ENCODE assay signal across 20 cellular contexts in genomic region chr3:128338536-128339400, GRCh38.
A peak's percentile ranks its signal among the peaks of the same experiment; 100 is the strongest.
DNase-seq lines count a peak whose midpoint lies in the region; ATAC-seq and TF ChIP-seq lines count a peak whose summit lies in the region.
"Had no signal": no experiment of that assay in that cellular context is flagged by ENCODE, and none has a peak within 500 bp of the region (broad histone marks: within the 10 kb centered on the region; RNA-seq: fewer than 3 reads in every experiment).

No MANE protein-coding gene starts in this region.

- H3K4ac ChIP-seq in trophoblast cell (ENCODE audit: low read depth, low read length), result no peak overlapping the region

- peaks cover 0 to 11% of the 10 kb centered on the region in 2 experiments; a peak in 1 of 3 replicates for H3K36me3 ChIP-seq in HEK293 (ENCODE audit: control insufficient read depth in 2 of 2, insufficient read depth in 1 of 2, low read length in 2 of 2)
- no peaks in the 10 kb centered on the region for H3K36me3 ChIP-seq in PC-9 (ENCODE audit: low read depth)
- H3K36me3 ChIP-seq in trophoblast cell (ENCODE audit: control insufficient read depth in 1 of 2, insufficient read depth in 2 of 2, low read length in 2 of 2), result peaks cover 4% of the 10 kb centered on the region in 2 experiments
- H3K36me3 ChIP-seq: colonic mucosa had no signal

- H3K4me1 Mint-ChIP-seq in CD14-positive monocyte, result no peaks in the 10 kb centered on the region
- peaks cover 8% of the 10 kb centered on the region for H3K4me1 Mint-ChIP-seq in stimulated activated naive CD8-positive, alpha-beta T cell treated with anti-CD3 and anti-CD28 coated beads, Interleukin-15, amount 100 ng/mL, for 72 hours
- H3K4me1 Mint-ChIP-seq: activated naive CD4-positive, alpha-beta T cell treated with anti-CD3 and anti-CD28 coated beads, Interleukin-2, amount 50 U/mL, for 24 hours had no signal

- ATAC-seq in stimulated activated naive CD8-positive, alpha-beta T cell treated with anti-CD3 and anti-CD28 coated beads, Interleukin-15, amount 100 ng/mL, for 72 hours, result no peak
- no peak for ATAC-seq in GM21576 (IDR thresholded peaks at IDR 0.05; ENCODE audit: unreplicated experiment)
- ATAC-seq: foreskin keratinocyte, left cardiac atrium had no signal

- no peak overlapping the region for H2AFZ ChIP-seq in PC-9
- no peak overlapping the region for H2AFZ ChIP-seq in trophoblast cell (ENCODE audit: insufficient read depth, low read length, poor library complexity)

- no peak overlapping the region for H3K4me3 Mint-ChIP-seq in CD14-positive monocyte
- H3K4me3 Mint-ChIP-seq in stimulated activated naive CD8-positive, alpha-beta T cell treated with anti-CD3 and anti-CD28 coated beads, Interleukin-15, amount 100 ng/mL, for 72 hours, result no peak overlapping the region
- H3K4me3 Mint-ChIP-seq: activated naive CD4-positive, alpha-beta T cell treated with anti-CD3 and anti-CD28 coated beads, Interleukin-2, amount 50 U/mL, for 24 hours had no signal

- no peaks in the 10 kb centered on the region for H3K79me2 ChIP-seq in PC-9 (ENCODE audit: low read depth)
- H3K79me2 ChIP-seq in trophoblast cell (ENCODE audit: control insufficient read depth, insufficient read depth, low read length, poor library complexity), result peaks cover 4% of the 10 kb centered on the region

- peak overlapping the region; percentile 21 for H3K14ac ChIP-seq in trophoblast cell (ENCODE audit: low read length)

- whole genome bisulfite sequencing in trophoblast cell (ENCODE audit: extremely low coverage, insufficient coverage, insufficient read length), result no CpG with 5 or more reads among the region's 14 CpGs

- H3K36me3 Mint-ChIP-seq in CD14-positive monocyte, result peaks cover 50 to 54% of the 10 kb centered on the region in 2 donors

- no peak overlapping the region for H3K4me2 ChIP-seq in PC-9
- peak overlapping the region; percentile 8 for H3K4me2 ChIP-seq in trophoblast cell (ENCODE audit: low read length)

- peak overlapping the region; percentile 39 for H3K18ac ChIP-seq in trophoblast cell (ENCODE audit: low read length)

- CTCF ChIA-PET in HEK293 (lab: Yijun Ruan, JAX) (no interaction called here), PC-9 (lab: Charles Lee) (no interaction called here)

- peak overlapping the region; percentile 2 for H2BK12ac ChIP-seq in trophoblast cell (ENCODE audit: low read length)

- POLR2A ChIA-PET in HEK293 (lab: Yijun Ruan, JAX) (no interaction called here), PC-9 (lab: Charles Lee; ENCODE audit: unreplicated experiment) (interaction anchor here (0.5 kb wide), 1 partner anchor 64 kb away, joined by 5 read pairs; no protein-coding TSS in a partner anchor)

- H3F3A ChIP-seq in PC-9 (ENCODE audit: insufficient read depth, low read depth), result no peaks in the 10 kb centered on the region; the same call in 1 of the 2 replicates

- no peaks in the 10 kb centered on the region for H3K9me2 ChIP-seq in PC-9 (ENCODE audit: insufficient read depth)

- H4K8ac ChIP-seq in trophoblast cell (ENCODE audit: low read depth, low read length), result no peak overlapping the region

- no TSS peak for BruUV-seq in PC-9 (replicated peaks; lab: Mats Ljungman, UMichigan)

- TF ChIP-seq CTCF in CD14-positive monocyte (IDR thresholded peaks at IDR 0.05) (no peak), HEK293 (tag by site-specific recombination; IDR thresholded peaks at IDR 0.05) (no peak), PC-9 (conservative IDR thresholded peaks at IDR 0.05) (no peak)

- peak overlapping the region; percentile 14 for H2BK5ac ChIP-seq in trophoblast cell (ENCODE audit: low read depth, low read length, poor library complexity)

- H3K4me1 ChIP-seq in HEK293 (ENCODE audit: control insufficient read depth, insufficient read depth, low read length) (peaks cover 8% of the 10 kb centered on the region; the same call in 1 of the 2 replicates), PC-9 (replicated peaks; ENCODE audit: insufficient read depth) (peaks cover 34% of the 10 kb centered on the region), trophoblast cell (ENCODE audit: control insufficient read depth in 1 of 2, insufficient read depth in 2 of 2, low read length in 2 of 2) (peaks cover 30 to 42% of the 10 kb centered on the region in 2 experiments)
- H3K4me1 ChIP-seq: colonic mucosa had no signal

- H3K79me1 ChIP-seq in trophoblast cell (ENCODE audit: low read length), result peaks cover 21% of the 10 kb centered on the region

- H3K4me3 ChIP-seq in HEK293 (ENCODE audit: low read depth, low read length), result no peak overlapping the region
- no peak overlapping the region for H3K4me3 ChIP-seq in PC-9
- H3K4me3 ChIP-seq in trophoblast cell (ENCODE audit: low read depth, low read length), result no peak overlapping the region
- H3K4me3 ChIP-seq: colonic mucosa, mucosa of descending colon, thoracic aorta had no signal

- no peak overlapping the region for H3K23ac ChIP-seq in trophoblast cell (ENCODE audit: low read length)

- H4K12ac ChIP-seq in trophoblast cell (ENCODE audit: low read depth, low read length), result no peak overlapping the region

- H3K27ac Mint-ChIP-seq in CD14-positive monocyte, result peak overlapping the region in 1 of 7 donors; percentile 26
- H3K27ac Mint-ChIP-seq in stimulated activated naive CD8-positive, alpha-beta T cell treated with anti-CD3 and anti-CD28 coated beads, Interleukin-15, amount 100 ng/mL, for 72 hours, result peak overlapping the region in 1 of 2 donors; percentile 55
- H3K27ac Mint-ChIP-seq: activated naive CD4-positive, alpha-beta T cell treated with anti-CD3 and anti-CD28 coated beads, Interleukin-2, amount 50 U/mL, for 24 hours had no signal

- H3K9me3 Mint-ChIP-seq in CD14-positive monocyte, result no peaks in the 10 kb centered on the region
- no peaks in the 10 kb centered on the region for H3K9me3 Mint-ChIP-seq in stimulated activated naive CD8-positive, alpha-beta T cell treated with anti-CD3 and anti-CD28 coated beads, Interleukin-15, amount 100 ng/mL, for 72 hours
- H3K9me3 Mint-ChIP-seq: activated naive CD4-positive, alpha-beta T cell treated with anti-CD3 and anti-CD28 coated beads, Interleukin-2, amount 50 U/mL, for 24 hours had no signal

- no peak overlapping the region for H3K9ac ChIP-seq in trophoblast cell (ENCODE audit: low read length)

- H4K20me1 ChIP-seq in PC-9 (ENCODE audit: insufficient read depth), result no peaks in the 10 kb centered on the region

- H2AK5ac ChIP-seq in trophoblast cell (ENCODE audit: low read length), result peak overlapping the region; percentile 18

- peak overlapping the region; percentile 30 for H4K91ac ChIP-seq in trophoblast cell (ENCODE audit: low read depth, low read length)

- DNase-seq in CD14-positive monocyte (ENCODE audit: low spot score) (peak; percentile 7), PC-9 (peak; percentile 19 to 27), trophoblast cell (no peak), HCEC 1CT (no peak)
- DNase-seq in activated CD8-positive, alpha-beta memory T cell treated with anti-CD3 and anti-CD28 coated beads for 24 hours, result no peak
- no peak for DNase-seq in stimulated activated naive CD8-positive, alpha-beta T cell treated with anti-CD3 and anti-CD28 coated beads, Interleukin-15, amount 100 ng/mL, for 72 hours
- DNase-seq: AML-193, colonic mucosa, foreskin keratinocyte, GOT3, Kasumi-1, left cardiac atrium, mucosa of descending colon, NCI-H1436 treated with DMSO at 0.1 percent for 48 hours, NCI-H82, occipital lobe had no signal

- H3K27me3 ChIP-seq in PC-9 (ENCODE audit: insufficient read depth, low read depth) (no peaks in the 10 kb centered on the region), trophoblast cell (ENCODE audit: insufficient read depth, low read length) (no peaks in the 10 kb centered on the region)
- H3K27me3 ChIP-seq: colonic mucosa, foreskin keratinocyte had no signal

- H3K9me3 ChIP-seq in HEK293 (ENCODE audit: control insufficient read depth, insufficient read depth, low read depth, low read length) (no peaks in the 10 kb centered on the region), PC-9 (ENCODE audit: insufficient read depth, low read depth) (no peaks in the 10 kb centered on the region), trophoblast cell (ENCODE audit: insufficient read depth, low read depth, low read length) (no peaks in the 10 kb centered on the region)
- H3K9me3 ChIP-seq: colonic mucosa, mucosa of descending colon, thoracic aorta had no signal

- H3K27ac ChIP-seq in HEK293 (ENCODE audit: extremely low read depth, low read depth, low read length) (no peak overlapping the region), PC-9 (no peak overlapping the region), trophoblast cell (ENCODE audit: low read depth, low read length) (peak overlapping the region; percentile 16)
- H3K27ac ChIP-seq: colonic mucosa, foreskin keratinocyte, thoracic aorta had no signal

- intact Hi-C loops in CD14-positive monocyte (cut with micrococcal nuclease) (no loop called here), PC-9 (cut with micrococcal nuclease; ENCODE audit: unreplicated experiment) (no loop called here)

- H3K27me3 Mint-ChIP-seq in CD14-positive monocyte (ENCODE audit: low read depth in 3 of 3), result peaks cover 0 to 2% (median 0%) of the 10 kb centered on the region in 3 donors
- H3K27me3 Mint-ChIP-seq in stimulated activated naive CD8-positive, alpha-beta T cell treated with anti-CD3 and anti-CD28 coated beads, Interleukin-15, amount 100 ng/mL, for 72 hours, result no peaks in the 10 kb centered on the region
- H3K27me3 Mint-ChIP-seq: activated naive CD4-positive, alpha-beta T cell treated with anti-CD3 and anti-CD28 coated beads, Interleukin-2, amount 50 U/mL, for 24 hours had no signal

- H2BK120ac ChIP-seq in trophoblast cell (ENCODE audit: insufficient read depth, low read length, poor library complexity), result peak overlapping the region; percentile 4

TF ChIP-seq in HEK293, 187 proteins besides CTCF, POLR2A, EP300 and RAD21 (continues in another document):
- TF ChIP-seq KLF8 (tag by site-specific recombination; IDR thresholded peaks at IDR 0.05) (no peak), ZNF629 (tag by site-specific recombination; IDR thresholded peaks at IDR 0.05) (0 out of 2 replicates have a peak, but pooled peaks have one; percentile 7), ZNF777 (tag by site-specific recombination; IDR thresholded peaks at IDR 0.05; ENCODE audit: borderline replicate concordance) (no peak), KLF16 (tag by site-specific recombination; IDR thresholded peaks at IDR 0.05) (no peak), MEIS1 (CRISPR knock-in tag; IDR thresholded peaks at IDR 0.05; ENCODE audit: borderline replicate concordance) (no peak), PRDM6 (tag by site-specific recombination; IDR thresholded peaks at IDR 0.05) (peak; percentile 74)

Comparison
In these comparisons a context has a peak if more than half of its experiments do, and no peak if none do; other contexts are left out.
1. DNase-seq: peak in CD14-positive monocyte (single experiment) and PC-9 (2 of 2); none in trophoblast cell (0 of 2), HCEC 1CT (single experiment), activated CD8-positive, alpha-beta memory T cell treated with anti-CD3 and anti-CD28 coated beads for 24 hours (single experiment) and stimulated activated naive CD8-positive, alpha-beta T cell treated with anti-CD3 and anti-CD28 coated beads, Interleukin-15, amount 100 ng/mL, for 72 hours (0 of 2).